In genomic region chr15:27086800-27087199, GRCh38 we compare ENCODE assay signal across 20 cellular contexts.
DNase-seq lines count a peak whose midpoint lies in the region; ATAC-seq and TF ChIP-seq lines count a peak whose summit lies in the region.
"Had no signal": no experiment of that assay in that cellular context is flagged by ENCODE, and none has a peak within 500 bp of the region (broad histone marks: within the 10 kb centered on the region; RNA-seq: fewer than 3 reads in every experiment).

No MANE protein-coding gene starts in this region.

- intact Hi-C loops in right cardiac atrium (cut with DNase I) (no loop called here), Right ventricle myocardium superior (cut with DNase I) (no loop called here)

- H3K27ac Mint-ChIP-seq in osteocyte (ENCODE audit: unreplicated experiment): peak overlapping the region; percentile 8

- H3K27me3 Mint-ChIP-seq in osteocyte (ENCODE audit: unreplicated experiment): no peaks in the 10 kb centered on the region

- 53% methylated on average over 11 of the region's 11 CpGs for WGBS in right cardiac atrium

- H3K27ac ChIP-seq in right cardiac atrium (ENCODE audit: low read length): no peak overlapping the region
- H3K27ac ChIP-seq: HL-60 had no signal

- no peak overlapping the region for H3K4me3 ChIP-seq in right cardiac atrium (ENCODE audit: low read length)

- H3K4me1 ChIP-seq in right cardiac atrium (ENCODE audit: control insufficient read depth, insufficient read depth, low read length): no peaks in the 10 kb centered on the region

- no peak overlapping the region for H3K4me3 Mint-ChIP-seq in osteocyte (ENCODE audit: unreplicated experiment)

- no peak for TF ChIP-seq CTCF in osteocyte (IDR thresholded peaks at IDR 0.05)

- no peaks in the 10 kb centered on the region for H3K36me3 Mint-ChIP-seq in osteocyte (ENCODE audit: unreplicated experiment)

- no peaks in the 10 kb centered on the region for H3K9me3 ChIP-seq in right cardiac atrium (ENCODE audit: control insufficient read depth, low read length)

- DNase-seq in right cardiac atrium (peak in 2 of 3 donors; percentile 38 to 80), Right ventricle myocardium superior (no peak), kidney tubule cell (ENCODE audit: low spot score) (peak; percentile 52), osteocyte (ENCODE audit: extremely low spot score, unreplicated experiment) (no peak), SKM-1 (lab: John Stamatoyannopoulos, UW; ENCODE audit: unreplicated experiment) (no peak), CD1c-positive myeloid dendritic cell (ENCODE audit: extremely low spot score) (no peak)
- DNase-seq in activated CD8-positive, alpha-beta memory T cell treated with anti-CD3 and anti-CD28 coated beads for 24 hours: no peak
- DNase-seq: AML-193; C1 segment of cervical spinal cord; KG1; NCI-H1092 treated with DMSO at 0.1 percent for 48 hours; NCI-H1436 treated with DMSO at 0.1 percent for 48 hours; NCI-H2029; NCI-H226; NCI-H510A treated with DMSO at 0.1 percent for 48 hours; NCI-H774; NK-92 treated with Interleukin-12 subunit alpha and Interleukin-12 subunit beta, amount 100 ng/mL, for 24 hours had no signal

- ATAC-seq in right cardiac atrium: peak; percentile 75 to 89
- no peak for ATAC-seq in Right ventricle myocardium superior (ENCODE audit: poor library complexity)
- ATAC-seq in HG03342 (IDR thresholded peaks at IDR 0.05; ENCODE audit: unreplicated experiment): no peak
- ATAC-seq: SK-N-SH treated with all-trans-retinoic acid at 6 μM for 48 hours had no signal

- no peaks in the 10 kb centered on the region for H3K9me3 Mint-ChIP-seq in osteocyte (ENCODE audit: unreplicated experiment)

- peaks cover 18% of the 10 kb centered on the region for H3K4me1 Mint-ChIP-seq in osteocyte (ENCODE audit: unreplicated experiment)

- no peaks in the 10 kb centered on the region for H3K27me3 ChIP-seq in right cardiac atrium (ENCODE audit: control insufficient read depth, insufficient read depth)

Comparison
In these comparisons a context has a peak if more than half of its experiments do, and no peak if none do; other contexts are left out.
1. ATAC-seq: peak in right cardiac atrium (2 of 2); none in Right ventricle myocardium superior (single experiment) and HG03342 (single experiment).
2. DNase-seq: peak in right cardiac atrium (2 of 3) and kidney tubule cell (single experiment); none in Right ventricle myocardium superior (single experiment), osteocyte (single experiment), activated CD8-positive, alpha-beta memory T cell treated with anti-CD3 and anti-CD28 coated beads for 24 hours (single experiment), SKM-1 (single experiment) and CD1c-positive myeloid dendritic cell (single experiment).